ENCODE assay signal across 9 cellular contexts in genomic region chr4:3368841-3369760, GRCh38.
A peak's percentile ranks its signal among the peaks of the same experiment; 100 is the strongest.
DNase-seq lines count a peak whose midpoint lies in the region; ATAC-seq and TF ChIP-seq lines count a peak whose summit lies in the region.
"Had no signal": no experiment of that assay in that cellular context is flagged by ENCODE, and none has a peak within 500 bp of the region (broad histone marks: within the 10 kb centered on the region; RNA-seq: fewer than 3 reads in every experiment).

No MANE protein-coding gene starts in this region.

- H3K27ac ChIP-seq in foreskin keratinocyte = no peak overlapping the region
- peak overlapping the region; percentile 53 for H3K27ac ChIP-seq in temporal lobe (ENCODE audit: low read depth, low read length)
- H3K27ac ChIP-seq: Peyer's patch had no signal

- DNase-seq in activated T-cell treated with anti-CD3 and anti-CD28 coated beads for 4 hours (peak; percentile 4), WTC11 (ENCODE audit: low spot score) (no peak), foreskin keratinocyte (no peak), T1000 (lab: John Stamatoyannopoulos, UW) (no peak), NCI-H526 treated with DMSO at 0.1 percent for 48 hours (lab: John Stamatoyannopoulos, UW) (no peak)
- DNase-seq in activated T-cell treated with anti-CD3 and anti-CD28 coated beads, Interleukin-2, amount 50 U/mL, for 1 hour = no peak

- ATAC-seq in WTC11 (no peak), foreskin keratinocyte (peak; percentile 17), GM19023 (IDR thresholded peaks at IDR 0.05; ENCODE audit: unreplicated experiment) (no peak)

- TF ChIP-seq CTCF in WTC11 (IDR thresholded peaks at IDR 0.05) (no peak), foreskin keratinocyte (conservative IDR thresholded peaks at IDR 0.05) (no peak)

- H3K4me1 ChIP-seq in foreskin keratinocyte = peaks cover 13% of the 10 kb centered on the region

- H3K9me3 Mint-ChIP-seq in WTC11 = no peaks in the 10 kb centered on the region

- H3K27me3 ChIP-seq in foreskin keratinocyte = no peaks in the 10 kb centered on the region
- H3K27me3 ChIP-seq: Peyer's patch had no signal

- H3K36me3 Mint-ChIP-seq in WTC11 = no peaks in the 10 kb centered on the region

- H3K27me3 Mint-ChIP-seq in WTC11 (ENCODE audit: low read depth) = peaks cover 25% of the 10 kb centered on the region

- H3K27ac Mint-ChIP-seq in WTC11 = peak overlapping the region; percentile 39

- CTCF ChIA-PET in WTC11 (lab: Charles Lee) = interaction anchor here (1.2 to 3.5 kb wide), 8 partner anchors 23 to 397 kb away, joined by 3 to 28 read pairs (median 8); partner anchors contain the start of gene ADRA2C

- POLR2A ChIA-PET in WTC11 (lab: Charles Lee) = interaction anchor here (0.7 kb wide), 1 partner anchor 12 kb away, joined by 3 read pairs; no protein-coding TSS in a partner anchor

- H3K4me3 Mint-ChIP-seq in WTC11 = peak overlapping the region; percentile 54

- peaks cover 44% of the 10 kb centered on the region for H3K4me1 Mint-ChIP-seq in WTC11

TF ChIP-seq in WTC11, 78 proteins besides CTCF, POLR2A, EP300 and RAD21:
- TF ChIP-seq MXD4 (CRISPR knock-in tag; IDR thresholded peaks at IDR 0.05; ENCODE audit: borderline replicate concordance) = no peak
- TF ChIP-seq SOX15 (CRISPR knock-in tag; IDR thresholded peaks at IDR 0.05) = no peak
- TF ChIP-seq ZNF512 (CRISPR knock-in tag; IDR thresholded peaks at IDR 0.05; ENCODE audit: borderline replicate concordance) = no peak
- no peak for TF ChIP-seq FOXK1 (CRISPR knock-in tag; IDR thresholded peaks at IDR 0.05)
- no peak for TF ChIP-seq RORB (CRISPR knock-in tag; IDR thresholded peaks at IDR 0.05)
- TF ChIP-seq, protein P1, sequence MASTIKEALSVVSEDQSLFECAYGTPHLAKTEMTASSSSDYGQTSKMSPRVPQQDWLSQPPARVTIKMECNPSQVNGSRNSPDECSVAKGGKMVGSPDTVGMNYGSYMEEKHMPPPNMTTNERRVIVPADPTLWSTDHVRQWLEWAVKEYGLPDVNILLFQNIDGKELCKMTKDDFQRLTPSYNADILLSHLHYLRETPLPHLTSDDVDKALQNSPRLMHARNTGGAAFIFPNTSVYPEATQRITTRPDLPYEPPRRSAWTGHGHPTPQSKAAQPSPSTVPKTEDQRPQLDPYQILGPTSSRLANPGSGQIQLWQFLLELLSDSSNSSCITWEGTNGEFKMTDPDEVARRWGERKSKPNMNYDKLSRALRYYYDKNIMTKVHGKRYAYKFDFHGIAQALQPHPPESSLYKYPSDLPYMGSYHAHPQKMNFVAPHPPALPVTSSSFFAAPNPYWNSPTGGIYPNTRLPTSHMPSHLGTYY (CRISPR knock-in tag; IDR thresholded peaks at IDR 0.05) = no peak
- no peak for TF ChIP-seq GTF2I (CRISPR knock-in tag; conservative IDR thresholded peaks at IDR 0.05)
- no peak for TF ChIP-seq CREB1 (CRISPR knock-in tag; IDR thresholded peaks at IDR 0.05)
- TF ChIP-seq, protein P2, sequence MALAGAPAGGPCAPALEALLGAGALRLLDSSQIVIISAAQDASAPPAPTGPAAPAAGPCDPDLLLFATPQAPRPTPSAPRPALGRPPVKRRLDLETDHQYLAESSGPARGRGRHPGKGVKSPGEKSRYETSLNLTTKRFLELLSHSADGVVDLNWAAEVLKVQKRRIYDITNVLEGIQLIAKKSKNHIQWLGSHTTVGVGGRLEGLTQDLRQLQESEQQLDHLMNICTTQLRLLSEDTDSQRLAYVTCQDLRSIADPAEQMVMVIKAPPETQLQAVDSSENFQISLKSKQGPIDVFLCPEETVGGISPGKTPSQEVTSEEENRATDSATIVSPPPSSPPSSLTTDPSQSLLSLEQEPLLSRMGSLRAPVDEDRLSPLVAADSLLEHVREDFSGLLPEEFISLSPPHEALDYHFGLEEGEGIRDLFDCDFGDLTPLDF (CRISPR knock-in tag; IDR thresholded peaks at IDR 0.05) = no peak
- TF ChIP-seq TCF7 (CRISPR knock-in tag; IDR thresholded peaks at IDR 0.05; ENCODE audit: low read depth) = no peak
- TF ChIP-seq NR3C1 (CRISPR knock-in tag; conservative IDR thresholded peaks at IDR 0.05; ENCODE audit: low read depth) = no peak
- no peak for TF ChIP-seq ZNF121 (CRISPR knock-in tag; IDR thresholded peaks at IDR 0.05)
- TF ChIP-seq, protein P3, sequence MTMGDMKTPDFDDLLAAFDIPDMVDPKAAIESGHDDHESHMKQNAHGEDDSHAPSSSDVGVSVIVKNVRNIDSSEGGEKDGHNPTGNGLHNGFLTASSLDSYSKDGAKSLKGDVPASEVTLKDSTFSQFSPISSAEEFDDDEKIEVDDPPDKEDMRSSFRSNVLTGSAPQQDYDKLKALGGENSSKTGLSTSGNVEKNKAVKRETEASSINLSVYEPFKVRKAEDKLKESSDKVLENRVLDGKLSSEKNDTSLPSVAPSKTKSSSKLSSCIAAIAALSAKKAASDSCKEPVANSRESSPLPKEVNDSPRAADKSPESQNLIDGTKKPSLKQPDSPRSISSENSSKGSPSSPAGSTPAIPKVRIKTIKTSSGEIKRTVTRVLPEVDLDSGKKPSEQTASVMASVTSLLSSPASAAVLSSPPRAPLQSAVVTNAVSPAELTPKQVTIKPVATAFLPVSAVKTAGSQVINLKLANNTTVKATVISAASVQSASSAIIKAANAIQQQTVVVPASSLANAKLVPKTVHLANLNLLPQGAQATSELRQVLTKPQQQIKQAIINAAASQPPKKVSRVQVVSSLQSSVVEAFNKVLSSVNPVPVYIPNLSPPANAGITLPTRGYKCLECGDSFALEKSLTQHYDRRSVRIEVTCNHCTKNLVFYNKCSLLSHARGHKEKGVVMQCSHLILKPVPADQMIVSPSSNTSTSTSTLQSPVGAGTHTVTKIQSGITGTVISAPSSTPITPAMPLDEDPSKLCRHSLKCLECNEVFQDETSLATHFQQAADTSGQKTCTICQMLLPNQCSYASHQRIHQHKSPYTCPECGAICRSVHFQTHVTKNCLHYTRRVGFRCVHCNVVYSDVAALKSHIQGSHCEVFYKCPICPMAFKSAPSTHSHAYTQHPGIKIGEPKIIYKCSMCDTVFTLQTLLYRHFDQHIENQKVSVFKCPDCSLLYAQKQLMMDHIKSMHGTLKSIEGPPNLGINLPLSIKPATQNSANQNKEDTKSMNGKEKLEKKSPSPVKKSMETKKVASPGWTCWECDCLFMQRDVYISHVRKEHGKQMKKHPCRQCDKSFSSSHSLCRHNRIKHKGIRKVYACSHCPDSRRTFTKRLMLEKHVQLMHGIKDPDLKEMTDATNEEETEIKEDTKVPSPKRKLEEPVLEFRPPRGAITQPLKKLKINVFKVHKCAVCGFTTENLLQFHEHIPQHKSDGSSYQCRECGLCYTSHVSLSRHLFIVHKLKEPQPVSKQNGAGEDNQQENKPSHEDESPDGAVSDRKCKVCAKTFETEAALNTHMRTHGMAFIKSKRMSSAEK (CRISPR knock-in tag; IDR thresholded peaks at IDR 0.05; ENCODE audit: borderline replicate concordance) = no peak
TF ChIP-seq in WTC11: peak in this region for 0.
